Comparison of ENCODE assay signal across 20 cellular contexts in genomic region chr2:82650038-82650437, GRCh38.
DNase-seq lines count a peak whose midpoint lies in the region; TF ChIP-seq lines count a peak whose summit lies in the region.
"Had no signal": no experiment of that assay in that cellular context is flagged by ENCODE, and none has a peak within 500 bp of the region (broad histone marks: within the 10 kb centered on the region; RNA-seq: fewer than 3 reads in every experiment).

No MANE protein-coding gene starts in this region.

- TF ChIP-seq CTCF in RWPE1 (conservative IDR thresholded peaks at IDR 0.05; ENCODE audit: low read depth) (no peak), fibroblast of pulmonary artery (IDR thresholded peaks at IDR 0.05; ENCODE audit: low read length, missing control alignments) (no peak)

- H3K9me3 ChIP-seq in effector memory CD4-positive, alpha-beta T cell (ENCODE audit: control insufficient read depth, low read length), result no peaks in the 10 kb centered on the region

- no peak overlapping the region for H3K4me3 ChIP-seq in fibroblast of pulmonary artery (replicated peaks; ENCODE audit: low read depth, low read length)
- no peak overlapping the region for H3K4me3 ChIP-seq in effector memory CD4-positive, alpha-beta T cell (ENCODE audit: insufficient read depth, low read depth, low read length, poor library complexity, severe bottlenecking)
- H3K4me3 ChIP-seq: SK-N-MC had no signal

- H3K27ac ChIP-seq in RWPE1, result no peak overlapping the region
- H3K27ac ChIP-seq in effector memory CD4-positive, alpha-beta T cell (ENCODE audit: insufficient read depth, low read length, poor library complexity, severe bottlenecking), result no peak overlapping the region
- H3K27ac ChIP-seq: SK-N-MC had no signal

- H3K36me3 ChIP-seq in effector memory CD4-positive, alpha-beta T cell (ENCODE audit: control insufficient read depth, insufficient read depth, low read length), result no peaks in the 10 kb centered on the region

- DNase-seq in ELR (ENCODE audit: low read depth) (peak; percentile 50), HS-5 (ENCODE audit: low read depth) (peak; percentile 32), RWPE1 (ENCODE audit: low spot score) (peak; percentile 3), fibroblast of pulmonary artery (ENCODE audit: low read depth) (peak; percentile 38), C1 segment of cervical spinal cord (lab: John Stamatoyannopoulos, UW) (no peak)
- no peak for DNase-seq in activated CD4-positive, alpha-beta T cell treated with anti-CD3 and anti-CD28 coated beads for 1 hour
- no peak for DNase-seq in effector memory CD4-positive, alpha-beta T cell
- DNase-seq in activated CD4-positive, CD25-positive, alpha-beta regulatory T cell (lab: John Stamatoyannopoulos, UW), result no peak
- DNase-seq: CD4-positive, alpha-beta memory T cell; DND-41; H7; MV-4-11; NCI-H1436; NCI-H2029 treated with DMSO at 0.1 percent for 48 hours; NCI-H2227 treated with DMSO at 0.1 percent for 48 hours; NCI-H526; NK-92 treated with Interleukin-12 subunit alpha and Interleukin-12 subunit beta, amount 100 ng/mL, for 24 hours; PC-3; T-helper 1 cell had no signal

- CTCF ChIA-PET in RWPE1 (lab: Yijun Ruan, JAX), result no interaction called here

- H3K4me1 ChIP-seq in effector memory CD4-positive, alpha-beta T cell (ENCODE audit: control insufficient read depth, insufficient read depth, low read length, poor library complexity, severe bottlenecking), result no peaks in the 10 kb centered on the region

- no peaks in the 10 kb centered on the region for H3K27me3 ChIP-seq in effector memory CD4-positive, alpha-beta T cell (replicated peaks; ENCODE audit: control insufficient read depth, insufficient read depth, low read length, poor library complexity, severe bottlenecking)

- POLR2A ChIA-PET in RWPE1 (lab: Yijun Ruan, JAX; ENCODE audit: low non-redundant PET), result no interaction called here

Comparison
In these comparisons a context has a peak if more than half of its experiments do, and no peak if none do; other contexts are left out.
1. DNase-seq: peak in ELR (single experiment), HS-5 (single experiment), RWPE1 (single experiment) and fibroblast of pulmonary artery (single experiment); none in activated CD4-positive, alpha-beta T cell treated with anti-CD3 and anti-CD28 coated beads for 1 hour (single experiment), C1 segment of cervical spinal cord (0 of 14), effector memory CD4-positive, alpha-beta T cell (0 of 3) and activated CD4-positive, CD25-positive, alpha-beta regulatory T cell (0 of 4).